Comparison of ENCODE assay signal across 23 cellular contexts in the genomic region with DNA sequence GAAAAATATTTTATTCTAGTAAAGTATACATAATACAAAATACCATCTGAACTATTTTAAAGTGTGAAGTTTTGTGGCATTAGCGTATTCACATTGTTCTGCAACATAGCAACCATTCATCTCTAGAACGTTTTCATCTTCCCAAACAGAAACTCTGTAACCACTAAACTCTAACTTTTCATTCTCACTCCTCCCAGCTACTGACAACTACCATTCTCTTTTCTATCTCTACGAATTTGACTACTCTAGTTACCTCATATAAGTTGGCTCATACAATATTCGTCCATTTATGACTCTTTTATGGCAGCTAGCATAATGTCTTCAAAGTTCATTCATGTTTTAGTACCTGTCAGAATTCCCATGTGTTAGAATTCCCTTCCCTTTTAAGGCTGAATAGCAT.
"Had no signal": no experiment of that assay in that cellular context is flagged by ENCODE, and none has a peak within 500 bp of the region (broad histone marks: within the 10 kb centered on the region; RNA-seq: fewer than 3 reads in every experiment).

No MANE protein-coding gene starts in this region.

- H3K79me2 ChIP-seq: parathyroid adenoma had no signal

- DNase-seq: activated CD4-positive, alpha-beta T cell treated with anti-CD3 and anti-CD28 coated beads, Interleukin-2, amount 10 ng/mL, durations not matched to agents 7 days and 5 days; activated CD4-positive, CD25-positive, alpha-beta regulatory T cell treated with anti-CD3 and anti-CD28 coated beads, Interleukin-2, amount 50 U/mL, for 72 hours; activated CD8-positive, alpha-beta memory T cell treated with anti-CD3 and anti-CD28 coated beads, Interleukin-2, amount 10 ng/mL, durations not matched to agents 7 days and 5 days; activated CD8-positive, alpha-beta T cell treated with anti-CD3 and anti-CD28 coated beads for 36 hours; activated gamma-delta T cell treated with Interleukin-2 at 50 U/mL for 16 hours; activated T-cell treated with anti-CD3 and anti-CD28 coated beads for 4 hours; aorta; dermis blood vessel endothelial cell; effector CD8-positive, alpha-beta T cell; foreskin keratinocyte; immature natural killer cell; lower lobe of right lung; mesendoderm; naive B cell; nucleus accumbens; right lobe of liver; small intestine; stimulated activated CD4-positive, alpha-beta T cell treated with anti-CD3 and anti-CD28 coated beads, Interleukin-2, amount 100 ng/mL, for 24 hours; transverse colon; WERI-Rb-1 had no signal

- H3K9me3 ChIP-seq: lower lobe of right lung, right lobe of liver, transverse colon had no signal

- H2AFZ ChIP-seq: parathyroid adenoma had no signal

- H3K27me3 ChIP-seq: foreskin keratinocyte, right lobe of liver, transverse colon had no signal

- H3K4me1 ChIP-seq: foreskin keratinocyte, lower lobe of right lung, parathyroid adenoma, right lobe of liver, transverse colon had no signal

- H3K36me3 ChIP-seq: lower lobe of right lung, right lobe of liver, transverse colon, WERI-Rb-1 had no signal

- H3K27ac ChIP-seq: foreskin keratinocyte, lower lobe of right lung, parathyroid adenoma, right lobe of liver, transverse colon, WERI-Rb-1 had no signal

- ATAC-seq: activated CD8-positive, alpha-beta memory T cell treated with anti-CD3 and anti-CD28 coated beads, Interleukin-2, amount 10 ng/mL, durations not matched to agents 7 days and 5 days; activated CD8-positive, alpha-beta T cell treated with anti-CD3 and anti-CD28 coated beads for 36 hours; foreskin keratinocyte; left lobe of liver; lower lobe of right lung; right lobe of liver; stimulated activated memory B cell treated with anti-CD40 and anti-IgM and Interleukin-4, amounts not matched to agents 10 μg/mL and 1 μg/mL and 100 μg/mL, for 72 hours had no signal

- H3K4me3 ChIP-seq: lower lobe of right lung, right lobe of liver, transverse colon had no signal
